24 cellular contexts compared by ENCODE assay signal in genomic region chr2:217553202-217553601, GRCh38.
DNase-seq lines count a peak whose midpoint lies in the region; ATAC-seq and TF ChIP-seq lines count a peak whose summit lies in the region.
"Had no signal": no experiment of that assay in that cellular context is flagged by ENCODE, and none has a peak within 500 bp of the region (broad histone marks: within the 10 kb centered on the region; RNA-seq: fewer than 3 reads in every experiment).

No MANE protein-coding gene starts in this region.

- no peak overlapping the region for H3K4me2 ChIP-seq in hepatocyte

- CTCF ChIA-PET in activated naive CD4-positive, alpha-beta T cell treated with anti-CD3 and anti-CD28 coated beads for 36 hours (lab: Charles Lee): no interaction called here

- peaks cover 77% of the 10 kb centered on the region for H3K4me1 Mint-ChIP-seq in nephron
- H3K4me1 Mint-ChIP-seq in activated naive CD4-positive, alpha-beta T cell treated with anti-CD3 and anti-CD28 coated beads for 36 hours (ENCODE audit: low read depth): peaks cover 12% of the 10 kb centered on the region
- H3K4me1 Mint-ChIP-seq: IgD-negative memory B cell had no signal

- H4K20me1 ChIP-seq in hepatocyte (ENCODE audit: insufficient read depth, poor library complexity, severe bottlenecking): no peaks in the 10 kb centered on the region
- H4K20me1 ChIP-seq: BLaER1 treated with 17β-estradiol and CSF1 and Interleukin-3, amounts not matched to agents 10 nM and 100 nM had no signal

- DNase-seq in Right ventricle myocardium inferior (ENCODE audit: missing footprints) (no peak), heart left ventricle (no peak), hepatocyte (ENCODE audit: low spot score) (no peak), cerebellar nuclear complex (lab: John Stamatoyannopoulos, UW) (no peak), body of pancreas (no peak)
- DNase-seq in activated naive CD4-positive, alpha-beta T cell treated with anti-CD3 and anti-CD28 coated beads for 36 hours: no peak
- no peak for DNase-seq in effector CD8-positive, alpha-beta T cell (lab: John Stamatoyannopoulos, UW)
- DNase-seq: ACHN; CD4-positive, alpha-beta memory T cell; DND-41; NCI-H1105 treated with DMSO at 0.1 percent for 48 hours; NCI-H1694; NCI-H2081; NCI-H2171; NCI-H345; NCI-H524; NCI-H774; Peyer's patch; SJCRH30 had no signal

- H3K4me3 ChIP-seq in heart left ventricle (no peak overlapping the region), hepatocyte (no peak overlapping the region), body of pancreas (no peak overlapping the region)
- H3K4me3 ChIP-seq: BLaER1 treated with 17β-estradiol and CSF1 and Interleukin-3, amounts not matched to agents 10 nM and 100 nM; Peyer's patch; SJCRH30 had no signal

- H3K9me3 ChIP-seq in heart left ventricle (no peaks in the 10 kb centered on the region), hepatocyte (ENCODE audit: low read depth) (no peaks in the 10 kb centered on the region), body of pancreas (no peaks in the 10 kb centered on the region)
- H3K9me3 ChIP-seq: BLaER1 treated with 17β-estradiol and CSF1 and Interleukin-3, amounts not matched to agents 10 nM and 100 nM; Peyer's patch; SJCRH30 had no signal

- H3K4me3 Mint-ChIP-seq in nephron: no peak overlapping the region
- no peak overlapping the region for H3K4me3 Mint-ChIP-seq in activated naive CD4-positive, alpha-beta T cell treated with anti-CD3 and anti-CD28 coated beads for 36 hours
- H3K4me3 Mint-ChIP-seq: CD4-positive, alpha-beta memory T cell; IgD-negative memory B cell had no signal

- H3K79me2 ChIP-seq in hepatocyte: no peaks in the 10 kb centered on the region

- H2AFZ ChIP-seq in hepatocyte: no peak overlapping the region

- H3K9me2 ChIP-seq in hepatocyte (replicated peaks; ENCODE audit: insufficient read depth): no peaks in the 10 kb centered on the region

- no peaks in the 10 kb centered on the region for H3K36me3 Mint-ChIP-seq in nephron (ENCODE audit: low read depth)
- H3K36me3 Mint-ChIP-seq in activated naive CD4-positive, alpha-beta T cell treated with anti-CD3 and anti-CD28 coated beads for 36 hours (ENCODE audit: low read depth): no peaks in the 10 kb centered on the region
- H3K36me3 Mint-ChIP-seq: IgD-negative memory B cell had no signal

- H3K4me1 ChIP-seq in heart left ventricle: peaks cover 0 to 23% (median 0%) of the 10 kb centered on the region in 12 donors
- H3K4me1 ChIP-seq in hepatocyte (ENCODE audit: insufficient read depth): peaks cover 46% of the 10 kb centered on the region
- H3K4me1 ChIP-seq in body of pancreas: no peaks in the 10 kb centered on the region

- peak overlapping the region; percentile 87 to 96 (median 93) for H3K27ac Mint-ChIP-seq in nephron
- H3K27ac Mint-ChIP-seq in activated naive CD4-positive, alpha-beta T cell treated with anti-CD3 and anti-CD28 coated beads for 36 hours: no peak overlapping the region
- H3K27ac Mint-ChIP-seq: CD4-positive, alpha-beta memory T cell; IgD-negative memory B cell had no signal

- TF ChIP-seq CTCF in heart left ventricle (IDR thresholded peaks at IDR 0.05): no peak
- no peak for TF ChIP-seq CTCF in hepatocyte (IDR thresholded peaks at IDR 0.05; ENCODE audit: poor library complexity)
- no peak for TF ChIP-seq CTCF in nephron (IDR thresholded peaks at IDR 0.05; ENCODE audit: unreplicated experiment in 3 of 3)
- TF ChIP-seq CTCF in body of pancreas (IDR thresholded peaks at IDR 0.05): no peak

- no peaks in the 10 kb centered on the region for H3K9me3 Mint-ChIP-seq in nephron
- H3K9me3 Mint-ChIP-seq in activated naive CD4-positive, alpha-beta T cell treated with anti-CD3 and anti-CD28 coated beads for 36 hours: no peaks in the 10 kb centered on the region
- H3K9me3 Mint-ChIP-seq: IgD-negative memory B cell had no signal

- TF ChIP-seq POLR2A in heart left ventricle (IDR thresholded peaks at IDR 0.05) (no peak), body of pancreas (IDR thresholded peaks at IDR 0.05) (no peak)

- peak; percentile 22 for ATAC-seq in Right ventricle myocardium inferior
- ATAC-seq in heart left ventricle: no peak
- ATAC-seq in body of pancreas: no peak
- ATAC-seq: HCT116 had no signal

- intact Hi-C loops in Right ventricle myocardium inferior (cut with DNase I): no loop called here
- intact Hi-C loops in heart left ventricle (cut with DNase I): no loop called here
- intact Hi-C loops in body of pancreas (cut with DNase I): no loop called here
- intact Hi-C loops in activated naive CD4-positive, alpha-beta T cell treated with anti-CD3 and anti-CD28 coated beads for 36 hours (cut with micrococcal nuclease): no loop called here

- no peaks in the 10 kb centered on the region for H3K36me3 ChIP-seq in heart left ventricle
- no peaks in the 10 kb centered on the region for H3K36me3 ChIP-seq in hepatocyte (replicated peaks; ENCODE audit: insufficient read depth, low read depth)
- no peaks in the 10 kb centered on the region for H3K36me3 ChIP-seq in body of pancreas (replicated peaks in 1 of 2; ENCODE audit: insufficient read depth in 1 of 2, low read depth in 2 of 2)
- H3K36me3 ChIP-seq: BLaER1 treated with 17β-estradiol and CSF1 and Interleukin-3, amounts not matched to agents 10 nM and 100 nM; Peyer's patch; SJCRH30 had no signal

- H3K27me3 Mint-ChIP-seq in nephron (ENCODE audit: low read depth): no peaks in the 10 kb centered on the region
- H3K27me3 Mint-ChIP-seq in activated naive CD4-positive, alpha-beta T cell treated with anti-CD3 and anti-CD28 coated beads for 36 hours (ENCODE audit: low read depth): no peaks in the 10 kb centered on the region
- H3K27me3 Mint-ChIP-seq: CD4-positive, alpha-beta memory T cell had no signal

- 60 to 81% (median 78%) methylated on average over 4 of the region's 4 CpGs for WGBS in heart left ventricle, 4 donors
- WGBS in hepatocyte (ENCODE audit: low lambda C conversion rate, missing lambda C conversion rate): 52% methylated on average over 4 of the region's 4 CpGs
- 40 to 57% methylated on average over 4 of the region's 4 CpGs for WGBS in body of pancreas, 2 donors

- H3K27ac ChIP-seq in heart left ventricle: no peak overlapping the region
- peak overlapping the region; percentile 84 for H3K27ac ChIP-seq in hepatocyte
- H3K27ac ChIP-seq in body of pancreas: no peak overlapping the region
- H3K27ac ChIP-seq: 22Rv1; BLaER1 treated with 17β-estradiol and CSF1 and Interleukin-3, amounts not matched to agents 10 nM and 100 nM; Peyer's patch; SJCRH30 had no signal

- H3K27me3 ChIP-seq in heart left ventricle: no peaks in the 10 kb centered on the region
- no peaks in the 10 kb centered on the region for H3K27me3 ChIP-seq in hepatocyte
- peaks cover 0 to under 1% of the 10 kb centered on the region in 2 donors for H3K27me3 ChIP-seq in body of pancreas
- H3K27me3 ChIP-seq: BLaER1 treated with 17β-estradiol and CSF1 and Interleukin-3, amounts not matched to agents 10 nM and 100 nM; Peyer's patch; SJCRH30 had no signal
